18 cellular contexts compared by ENCODE assay signal in genomic region chr5:129046151-129046550, GRCh38. TPM values are rescaled to one million over a fixed set of nuclear protein-coding genes. Genes with fewer than 3 reads are reported as not detected.
DNase-seq lines count a peak whose midpoint lies in the region; ATAC-seq and TF ChIP-seq lines count a peak whose summit lies in the region.
"Had no signal": no experiment of that assay in that cellular context is flagged by ENCODE, and none has a peak within 500 bp of the region (broad histone marks: within the 10 kb centered on the region; RNA-seq: fewer than 3 reads in every experiment).

No MANE protein-coding gene starts in this region.

- no peaks in the 10 kb centered on the region for H3K27me3 ChIP-seq in body of pancreas
- H3K27me3 ChIP-seq: Peyer's patch had no signal

- H3K36me3 ChIP-seq in body of pancreas (replicated peaks in 1 of 2; ENCODE audit: insufficient read depth in 1 of 2, low read depth in 2 of 2) = no peaks in the 10 kb centered on the region
- H3K36me3 ChIP-seq: Peyer's patch had no signal

- H3K9me3 ChIP-seq in body of pancreas = no peaks in the 10 kb centered on the region
- H3K9me3 ChIP-seq: Peyer's patch had no signal

- no peak overlapping the region for H3K4me3 ChIP-seq in fibroblast of mammary gland (ENCODE audit: control insufficient read depth, low read depth, low read length)
- H3K4me3 ChIP-seq in body of pancreas = no peak overlapping the region
- H3K4me3 ChIP-seq: Peyer's patch had no signal

- no peak for TF ChIP-seq POLR2A in body of pancreas (IDR thresholded peaks at IDR 0.05)

- no peaks in the 10 kb centered on the region for H3K4me1 ChIP-seq in body of pancreas
- H3K4me1 ChIP-seq: Peyer's patch had no signal

- no peak for ATAC-seq in body of pancreas
- no peak for ATAC-seq in HG03432 (IDR thresholded peaks at IDR 0.05; ENCODE audit: unreplicated experiment)
- no peak for ATAC-seq in GM21390 (IDR thresholded peaks at IDR 0.05; ENCODE audit: unreplicated experiment)
- ATAC-seq: HepG2, Right ventricle myocardium inferior had no signal

- H3K27ac ChIP-seq in body of pancreas = no peak overlapping the region
- H3K27ac ChIP-seq: KMS-11, Peyer's patch had no signal

- intact Hi-C loops in body of pancreas (cut with DNase I) = no loop called here

- DNase-seq in DMS53 (lab: John Stamatoyannopoulos, UW) = peak; percentile 21
- DNase-seq in DMS53 treated with DMSO at 0.1 percent for 48 hours (lab: John Stamatoyannopoulos, UW; ENCODE audit: unreplicated experiment) = no peak
- peak; percentile 50 for DNase-seq in amniotic epithelial cell (ENCODE audit: low read depth)
- DNase-seq in fibroblast of mammary gland (ENCODE audit: low read depth) = peak; percentile 57
- no peak for DNase-seq in NCI-H2196 treated with DMSO at 0.1 percent for 48 hours (lab: John Stamatoyannopoulos, UW; ENCODE audit: unreplicated experiment)
- no peak for DNase-seq in body of pancreas
- DNase-seq: 8988T, GF-D8, GOT3, NCI-H1417 treated with DMSO at 0.1 percent for 48 hours, NCI-H187 treated with DMSO at 0.1 percent for 48 hours, NCI-H2171, Peyer's patch had no signal

- TF ChIP-seq CTCF in fibroblast of mammary gland (conservative IDR thresholded peaks at IDR 0.05; ENCODE audit: control insufficient read depth, insufficient read depth, low read depth, low read length) = no peak
- no peak for TF ChIP-seq CTCF in body of pancreas (IDR thresholded peaks at IDR 0.05)

RNA-seq across cellular contexts. Expression of gene ISOC1, which starts 48.4 kb away (rescaled TPM):
- 10 to 100 TPM; 23.4 to 25.9 TPM for total RNA-seq in body of pancreas

Comparison
In these comparisons a context has a peak if more than half of its experiments do, and no peak if none do; other contexts are left out.
1. DNase-seq: peak in DMS53 (single experiment), amniotic epithelial cell (single experiment) and fibroblast of mammary gland (single experiment); none in DMS53 treated with DMSO at 0.1 percent for 48 hours (single experiment), NCI-H2196 treated with DMSO at 0.1 percent for 48 hours (single experiment) and body of pancreas (0 of 4).